ENCODE assay signal across 21 cellular contexts in the genomic region with DNA sequence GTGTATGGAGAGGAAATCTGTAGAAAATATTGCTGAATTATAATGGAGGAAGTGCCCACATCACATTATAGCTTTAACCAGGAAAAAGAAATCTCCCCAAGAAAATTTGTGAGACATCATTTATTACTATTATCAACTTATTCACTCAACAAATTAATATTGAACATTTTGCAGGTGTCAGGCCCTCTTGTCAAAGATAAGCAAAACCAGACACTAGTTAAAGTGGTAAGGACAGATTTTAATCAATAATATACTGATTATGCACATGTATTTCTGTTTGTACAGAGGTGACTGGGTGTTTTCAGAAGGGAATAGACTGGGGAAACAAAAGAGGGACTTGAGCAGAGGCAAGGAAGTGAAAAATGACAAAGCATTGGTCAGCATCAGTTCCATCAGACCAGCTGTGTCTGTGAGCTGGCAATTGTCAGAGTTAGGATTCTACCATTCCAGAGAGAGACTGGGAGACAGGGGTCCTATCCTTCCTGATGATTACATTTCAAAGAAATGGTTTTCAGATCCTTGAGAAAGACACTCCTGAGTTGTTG.
A peak's percentile ranks its signal among the peaks of the same experiment; 100 is the strongest.
DNase-seq lines count a peak whose midpoint lies in the region; ATAC-seq and TF ChIP-seq lines count a peak whose summit lies in the region.
"Had no signal": no experiment of that assay in that cellular context is flagged by ENCODE, and none has a peak within 500 bp of the region (broad histone marks: within the 10 kb centered on the region; RNA-seq: fewer than 3 reads in every experiment).

No MANE protein-coding gene starts in this region.

- H3F3A ChIP-seq in neural progenitor cell (ENCODE audit: low read depth): no peaks in the 10 kb centered on the region

- intact Hi-C loops in gastrocnemius medialis (cut with DNase I; ENCODE audit: low total_unique reads): no loop called here

- H3K27me3 ChIP-seq in endodermal cell (ENCODE audit: control insufficient read depth, insufficient read depth, low read length, poor library complexity, severe bottlenecking): no peaks in the 10 kb centered on the region
- H3K27me3 ChIP-seq in neural progenitor cell: no peaks in the 10 kb centered on the region
- H3K27me3 ChIP-seq in gastrocnemius medialis: no peaks in the 10 kb centered on the region
- H3K27me3 ChIP-seq: BLaER1 treated with 17β-estradiol and CSF1 and Interleukin-3, amounts not matched to agents 10 nM and 100 nM had no signal

- no peak overlapping the region for H3K4me2 ChIP-seq in neural progenitor cell
- H3K4me2 ChIP-seq: BLaER1 treated with 17β-estradiol and CSF1 and Interleukin-3, amounts not matched to agents 10 nM and 100 nM had no signal

- in situ Hi-C loops in gastrocnemius medialis (cut with MboI; ENCODE audit: low sequenced_read_pairs in 4 of 4): no loop called here

- TF ChIP-seq POLR2A in gastrocnemius medialis (IDR thresholded peaks at IDR 0.05): no peak

- no peaks in the 10 kb centered on the region for H3K79me2 ChIP-seq in neural progenitor cell (ENCODE audit: low read depth)

- no peaks in the 10 kb centered on the region for H3K27me3 Mint-ChIP-seq in activated T-cell treated with anti-CD3 and anti-CD28 coated beads, Interleukin-2, amount 50 U/mL, for 72 hours (ENCODE audit: low read depth)
- H3K27me3 Mint-ChIP-seq in endodermal cell (ENCODE audit: insufficient read depth) (no peaks in the 10 kb centered on the region), nephron progenitor cell (ENCODE audit: low read depth, poor library complexity) (no peaks in the 10 kb centered on the region), neural progenitor cell (ENCODE audit: insufficient read depth, low read depth) (no peaks in the 10 kb centered on the region)

- no peaks in the 10 kb centered on the region for H3K4me1 Mint-ChIP-seq in activated T-cell treated with anti-CD3 and anti-CD28 coated beads, Interleukin-2, amount 50 U/mL, for 72 hours (ENCODE audit: low read depth)
- peaks cover 28% of the 10 kb centered on the region for H3K4me1 Mint-ChIP-seq in endodermal cell
- H3K4me1 Mint-ChIP-seq in nephron progenitor cell: peaks cover 15% of the 10 kb centered on the region
- no peaks in the 10 kb centered on the region for H3K4me1 Mint-ChIP-seq in neural progenitor cell

- no peak overlapping the region for H3K4me3 Mint-ChIP-seq in activated T-cell treated with anti-CD3 and anti-CD28 coated beads, Interleukin-2, amount 50 U/mL, for 72 hours
- H3K4me3 Mint-ChIP-seq in endodermal cell (no peak overlapping the region), nephron progenitor cell (no peak overlapping the region), neural progenitor cell (no peak overlapping the region)
- H3K4me3 Mint-ChIP-seq: CD8-positive, alpha-beta T cell had no signal

- H3K4me3 ChIP-seq in endodermal cell (ENCODE audit: low read length): peak overlapping the region; percentile 41
- H3K4me3 ChIP-seq in neural progenitor cell: no peak overlapping the region
- H3K4me3 ChIP-seq in gastrocnemius medialis: no peak overlapping the region
- H3K4me3 ChIP-seq: BLaER1 treated with 17β-estradiol and CSF1 and Interleukin-3, amounts not matched to agents 10 nM and 100 nM had no signal

- H3K27ac ChIP-seq in endodermal cell (ENCODE audit: low read depth, low read length): no peak overlapping the region
- H3K27ac ChIP-seq in neural progenitor cell: no peak overlapping the region
- H3K27ac ChIP-seq in gastrocnemius medialis: no peak overlapping the region
- H3K27ac ChIP-seq: BLaER1 treated with 17β-estradiol and CSF1 and Interleukin-3, amounts not matched to agents 10 nM and 100 nM had no signal

- H3K9me3 ChIP-seq in endodermal cell (ENCODE audit: control insufficient read depth, low read length) (no peaks in the 10 kb centered on the region), neural progenitor cell (ENCODE audit: low read depth) (no peaks in the 10 kb centered on the region), gastrocnemius medialis (no peaks in the 10 kb centered on the region)
- H3K9me3 ChIP-seq: BLaER1 treated with 17β-estradiol and CSF1 and Interleukin-3, amounts not matched to agents 10 nM and 100 nM had no signal

- peaks cover 2 to 3% of the 10 kb centered on the region in 2 donors for H3K36me3 Mint-ChIP-seq in activated T-cell treated with anti-CD3 and anti-CD28 coated beads, Interleukin-2, amount 50 U/mL, for 72 hours (ENCODE audit: insufficient read depth in 2 of 2)
- H3K36me3 Mint-ChIP-seq in endodermal cell (ENCODE audit: low read depth) (no peaks in the 10 kb centered on the region), nephron progenitor cell (ENCODE audit: low read depth) (peaks cover 8% of the 10 kb centered on the region), neural progenitor cell (no peaks in the 10 kb centered on the region)

- no peak overlapping the region for H3K9ac ChIP-seq in endodermal cell (ENCODE audit: extremely low read depth, low read length, poor library complexity, severe bottlenecking)
- no peak overlapping the region for H3K9ac ChIP-seq in neural progenitor cell
- H3K9ac ChIP-seq: BLaER1 treated with 17β-estradiol and CSF1 and Interleukin-3, amounts not matched to agents 10 nM and 100 nM had no signal

- no peak for TF ChIP-seq CTCF in endodermal cell (conservative IDR thresholded peaks at IDR 0.05)
- no peak for TF ChIP-seq CTCF in nephron progenitor cell (IDR thresholded peaks at IDR 0.05)
- no peak for TF ChIP-seq CTCF in neural progenitor cell (IDR thresholded peaks at IDR 0.05)
- no peak for TF ChIP-seq CTCF in gastrocnemius medialis (IDR thresholded peaks at IDR 0.05 in 4 of 5, conservative IDR thresholded peaks at IDR 0.05 in 1 of 5)

- H3K4me1 ChIP-seq in endodermal cell (ENCODE audit: control insufficient read depth, insufficient read depth, low read length): peaks cover 12% of the 10 kb centered on the region
- H3K4me1 ChIP-seq in neural progenitor cell: no peaks in the 10 kb centered on the region
- H3K4me1 ChIP-seq in gastrocnemius medialis: no peaks in the 10 kb centered on the region
- H3K4me1 ChIP-seq: BLaER1 treated with 17β-estradiol and CSF1 and Interleukin-3, amounts not matched to agents 10 nM and 100 nM had no signal

- H2AFZ ChIP-seq in neural progenitor cell (replicated peaks): no peak overlapping the region

- no peaks in the 10 kb centered on the region for H4K20me1 ChIP-seq in neural progenitor cell (ENCODE audit: low read depth)
- H4K20me1 ChIP-seq: BLaER1 treated with 17β-estradiol and CSF1 and Interleukin-3, amounts not matched to agents 10 nM and 100 nM had no signal

- DNase-seq in activated T-cell treated with anti-CD3 and anti-CD28 coated beads, Interleukin-2, amount 50 U/mL, for 72 hours: no peak
- DNase-seq in activated T-cell treated with anti-CD3 and anti-CD28 coated beads for 4 hours (no peak), SK-N-DZ (ENCODE audit: low spot score) (peak; percentile 52), endodermal cell (no peak), nephron progenitor cell (no peak), neural progenitor cell (ENCODE audit: low spot score) (no peak), gastrocnemius medialis (no peak), SIG-M5 treated with dmso at 0.1 percent for 504 hours (lab: John Stamatoyannopoulos, UW; ENCODE audit: unreplicated experiment) (no peak)
- DNase-seq: 8988T; CD8-positive, alpha-beta T cell; DMS153; GOT3; MM.1S; NCI-H1048; NCI-H1417 treated with DMSO at 0.1 percent for 48 hours; NCI-H1930; NCI-H345; NCI-H524; OCI-M1; Right ventricle myocardium superior had no signal

- no peaks in the 10 kb centered on the region for H3K9me3 Mint-ChIP-seq in activated T-cell treated with anti-CD3 and anti-CD28 coated beads, Interleukin-2, amount 50 U/mL, for 72 hours
- H3K9me3 Mint-ChIP-seq in endodermal cell (no peaks in the 10 kb centered on the region), nephron progenitor cell (no peaks in the 10 kb centered on the region), neural progenitor cell (no peaks in the 10 kb centered on the region)
- H3K9me3 Mint-ChIP-seq: CD8-positive, alpha-beta T cell had no signal

- H3K36me3 ChIP-seq in endodermal cell (ENCODE audit: control insufficient read depth, insufficient read depth, low read length): no peaks in the 10 kb centered on the region
- no peaks in the 10 kb centered on the region for H3K36me3 ChIP-seq in neural progenitor cell
- no peaks in the 10 kb centered on the region for H3K36me3 ChIP-seq in gastrocnemius medialis

- H3K27ac Mint-ChIP-seq in activated T-cell treated with anti-CD3 and anti-CD28 coated beads, Interleukin-2, amount 50 U/mL, for 72 hours: peak overlapping the region; percentile 68
- H3K27ac Mint-ChIP-seq in endodermal cell (peak overlapping the region; percentile 8), nephron progenitor cell (peak overlapping the region; percentile 6), neural progenitor cell (no peak overlapping the region)

- no peak for ATAC-seq in activated T-cell treated with anti-CD3 and anti-CD28 coated beads, Interleukin-2, amount 50 U/mL, for 72 hours (replicated peaks in 1 of 2)
- ATAC-seq in gastrocnemius medialis: no peak
- ATAC-seq: CD8-positive, alpha-beta T cell had no signal
